ENCODE assay signal across 10 cellular contexts in the genomic region with DNA sequence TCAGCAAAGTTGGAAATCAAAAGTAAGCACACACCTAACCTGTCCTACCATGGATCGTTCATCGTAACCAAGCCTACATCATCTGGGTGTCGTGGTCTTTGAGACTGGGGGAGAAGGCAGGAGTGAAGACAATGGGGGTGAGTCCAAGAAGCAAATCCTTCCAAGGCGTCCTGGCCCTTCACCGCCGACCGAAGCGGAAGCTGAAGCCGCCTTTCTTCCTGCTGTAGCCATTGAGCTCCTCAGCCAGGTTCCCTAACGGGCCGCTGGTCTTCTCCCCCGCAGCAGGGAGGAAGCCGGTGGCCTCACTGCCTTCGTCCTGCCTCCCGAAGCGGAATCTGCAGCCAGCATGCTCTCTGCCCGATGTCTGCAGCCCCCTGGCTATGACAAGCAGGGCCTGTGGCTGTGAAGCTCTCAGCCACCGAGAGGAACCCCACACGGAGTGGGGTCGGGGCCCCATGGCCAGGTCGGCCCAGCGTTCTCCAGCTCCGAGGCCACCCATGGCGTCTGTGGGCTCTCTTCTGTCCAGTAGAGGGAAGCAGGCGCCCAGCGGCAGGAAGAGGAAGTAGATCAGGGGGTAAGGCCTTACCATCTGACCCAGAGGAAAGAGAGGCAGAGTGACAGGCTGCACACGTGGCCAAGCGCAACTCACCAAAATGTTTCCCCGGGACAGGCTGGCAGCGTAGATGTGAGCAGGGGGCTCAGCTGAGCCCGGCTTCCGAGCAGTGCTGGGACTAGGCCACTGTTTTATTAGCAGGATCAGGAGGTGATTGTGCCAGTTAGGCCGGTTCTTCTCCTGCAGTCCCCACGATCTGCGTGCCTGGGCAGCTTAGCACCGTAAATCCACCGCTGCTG. TPM values are rescaled to one million over a fixed set of nuclear protein-coding genes. Genes with fewer than 3 reads are reported as not detected.
DNase-seq lines count a peak whose midpoint lies in the region; ATAC-seq and TF ChIP-seq lines count a peak whose summit lies in the region.
"Had no signal": no experiment of that assay in that cellular context is flagged by ENCODE, and none has a peak within 500 bp of the region (broad histone marks: within the 10 kb centered on the region; RNA-seq: fewer than 3 reads in every experiment).

No MANE protein-coding gene starts in this region.

- no peaks in the 10 kb centered on the region for H3K36me3 Mint-ChIP-seq in type B pancreatic cell

- peaks cover 10% of the 10 kb centered on the region for H3K4me1 Mint-ChIP-seq in type B pancreatic cell (ENCODE audit: unreplicated experiment)

- H3K4me3 ChIP-seq in choroid plexus epithelial cell (ENCODE audit: low read depth, low read length) (no peak overlapping the region), left lung (no peak overlapping the region), vagina (no peak overlapping the region)
- H3K4me3 ChIP-seq: skin epidermis had no signal

- H3K36me3 ChIP-seq in left lung (peaks cover 0 to 38% of the 10 kb centered on the region in 2 donors), vagina (peaks cover 0 to 22% of the 10 kb centered on the region in 2 donors)

- peaks cover 0 to 27% of the 10 kb centered on the region in 2 donors for H3K27me3 ChIP-seq in left lung
- no peaks in the 10 kb centered on the region for H3K27me3 ChIP-seq in vagina

- peak; percentile 73 for ATAC-seq in left lung
- ATAC-seq in GM19397 (IDR thresholded peaks at IDR 0.05; ENCODE audit: unreplicated experiment) = no peak

- DNase-seq in NCI-H82 (lab: John Stamatoyannopoulos, UW) (peak; percentile 24), NCI-H82 treated with DMSO at 0.1 percent for 48 hours (lab: John Stamatoyannopoulos, UW; ENCODE audit: unreplicated experiment) (no peak), choroid plexus epithelial cell (ENCODE audit: low read depth) (peak; percentile 71), left lung (peak; percentile 71 to 90), type B pancreatic cell (ENCODE audit: extremely low spot score, unreplicated experiment) (no peak), vagina (ENCODE audit: extremely low spot score in 2 of 2) (no peak)
- no peak for DNase-seq in effector CD4-positive, alpha-beta T cell

- peaks cover 0 to 6% of the 10 kb centered on the region in 2 donors for H3K4me1 ChIP-seq in left lung
- H3K4me1 ChIP-seq in vagina = peaks cover 46% of the 10 kb centered on the region

- no peaks in the 10 kb centered on the region for H3K9me3 Mint-ChIP-seq in type B pancreatic cell

- intact Hi-C loops in left lung (cut with DNase I) (no loop called here), vagina (cut with DNase I) (no loop called here)

- TF ChIP-seq POLR2A in vagina (IDR thresholded peaks at IDR 0.05) = no peak

- no peak overlapping the region for H3K4me3 Mint-ChIP-seq in type B pancreatic cell

- H3K27ac ChIP-seq in left lung (peak overlapping the region in 1 of 2 donors; percentile 60), vagina (no peak overlapping the region)
- H3K27ac ChIP-seq: epithelial cell of prostate had no signal

- H3K9me3 ChIP-seq in left lung (no peaks in the 10 kb centered on the region), vagina (no peaks in the 10 kb centered on the region)

- H3K27me3 Mint-ChIP-seq in type B pancreatic cell = no peaks in the 10 kb centered on the region

- TF ChIP-seq CTCF in choroid plexus epithelial cell (conservative IDR thresholded peaks at IDR 0.05; ENCODE audit: low read depth, low read length) (peak; percentile 76), left lung (IDR thresholded peaks at IDR 0.05) (peak in 1 of 2 donors; percentile 48), type B pancreatic cell (conservative IDR thresholded peaks at IDR 0.05) (peak; percentile 58), vagina (IDR thresholded peaks at IDR 0.05) (no peak)

- no peak overlapping the region for H3K27ac Mint-ChIP-seq in type B pancreatic cell

RNA-seq across cellular contexts. Expression of gene QRFP, which starts 3.1 kb away (rescaled TPM):
- total RNA-seq in left lung (under 1 TPM in 1 of 2 donors, not detected in 1; 0.16 TPM), type B pancreatic cell (ENCODE audit: low replicate concordance) (not detected in 2 replicates), vagina (not detected)

RNA-seq across cellular contexts. Expression of gene FIBCD1, which starts 45.6 kb away (rescaled TPM):
- total RNA-seq in left lung (10 to 100 TPM in 1 of 2 donors, 1 to 10 TPM in 1; 2.5 to 11.4 TPM), type B pancreatic cell (ENCODE audit: low replicate concordance) (0.53 and 0.76 TPM in 2 replicates), vagina (not detected)

RNA-seq across cellular contexts. Expression of gene ABL1, which starts 58.4 kb away (rescaled TPM):
- total RNA-seq in left lung (10 to 100 TPM; 55.6 to 63.5 TPM), type B pancreatic cell (ENCODE audit: low replicate concordance) (66.6 and 91.8 TPM in 2 replicates), vagina (68.5 TPM)

Comparison
In these comparisons a context has a peak if more than half of its experiments do, and no peak if none do; other contexts are left out.
1. DNase-seq: peak in NCI-H82 (single experiment), choroid plexus epithelial cell (single experiment) and left lung (2 of 2); none in NCI-H82 treated with DMSO at 0.1 percent for 48 hours (single experiment), type B pancreatic cell (single experiment), effector CD4-positive, alpha-beta T cell (single experiment) and vagina (0 of 2).
2. CTCF ChIP-seq: peak in choroid plexus epithelial cell (single experiment) and type B pancreatic cell (single experiment); none in vagina (0 of 3).